Comparison of ENCODE assay signal across 16 cellular contexts in the genomic region with DNA sequence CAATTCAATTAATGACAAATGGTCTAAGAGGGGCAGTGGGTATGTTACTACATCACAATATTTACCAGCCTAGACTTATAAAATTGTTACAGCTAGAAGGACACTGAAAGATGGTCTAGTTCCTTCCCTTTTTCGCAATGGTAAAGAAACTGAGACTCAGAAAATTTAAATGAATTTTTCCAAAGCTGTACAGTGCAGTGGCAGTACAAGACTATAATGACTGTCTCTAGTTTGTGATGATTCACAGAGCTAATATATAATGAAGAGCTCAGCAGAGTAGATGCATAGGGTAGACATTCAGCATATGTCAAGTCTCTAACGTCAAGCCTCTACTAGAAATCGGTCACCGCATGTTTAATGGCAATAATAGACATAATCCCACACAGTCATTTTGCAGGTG. TPM values are rescaled to one million over a fixed set of nuclear protein-coding genes. Genes with fewer than 3 reads are reported as not detected.
A peak's percentile ranks its signal among the peaks of the same experiment; 100 is the strongest.
DNase-seq lines count a peak whose midpoint lies in the region; TF ChIP-seq lines count a peak whose summit lies in the region.
"Had no signal": no experiment of that assay in that cellular context is flagged by ENCODE, and none has a peak within 500 bp of the region (broad histone marks: within the 10 kb centered on the region; RNA-seq: fewer than 3 reads in every experiment).

No MANE protein-coding gene starts in this region.

- H3K4ac ChIP-seq in mesenchymal stem cell (ENCODE audit: low read depth in 1 of 2, low read length in 2 of 2) = no peak overlapping the region

- no peak overlapping the region for H3K9ac ChIP-seq in HUES64 (ENCODE audit: low read depth, low read length)
- H3K9ac ChIP-seq in mesenchymal stem cell (ENCODE audit: low read length) = peak overlapping the region; percentile 97

- H3K4me3 ChIP-seq in HUES64 (ENCODE audit: low read length) = peak overlapping the region; percentile 96; the same call in 1 of the 2 replicates
- H3K4me3 ChIP-seq in coronary artery = peak overlapping the region; percentile 85
- peak overlapping the region in 1 of 2 experiments; percentile 95 for H3K4me3 ChIP-seq in mesenchymal stem cell (ENCODE audit: insufficient read depth in 1 of 2, low read depth in 1 of 2, low read length in 2 of 2)
- peak overlapping the region in 2 of 3 donors; percentile 93 to 96 for H3K4me3 ChIP-seq in thyroid gland (replicated peaks in 1 of 3)
- H3K4me3 ChIP-seq in MG63 = no peak overlapping the region
- H3K4me3 ChIP-seq in testis = peak overlapping the region in 1 of 2 donors; percentile 76

- CTCF ChIA-PET in activated naive CD4-positive, alpha-beta T cell treated with anti-CD3 and anti-CD28 coated beads, Interleukin-2, amount 10 ng/mL, durations not matched to agents 7 days and 5 days (lab: Charles Lee) = interaction anchor here (1.4 kb wide), 1 partner anchor 10 kb away, joined by 4 read pairs; no protein-coding TSS in a partner anchor

- no peak overlapping the region for H3K27ac Mint-ChIP-seq in activated naive CD4-positive, alpha-beta T cell treated with anti-CD3 and anti-CD28 coated beads, Interleukin-2, amount 10 ng/mL, durations not matched to agents 7 days and 5 days
- H3K27ac Mint-ChIP-seq: activated naive CD4-positive, alpha-beta T cell treated with anti-CD3 and anti-CD28 coated beads, Interleukin-2, amount 50 U/mL, for 72 hours had no signal

- H3K27me3 ChIP-seq in HUES64 (ENCODE audit: insufficient read depth, low read length) = no peaks in the 10 kb centered on the region
- no peaks in the 10 kb centered on the region for H3K27me3 ChIP-seq in mesenchymal stem cell (ENCODE audit: control insufficient read depth in 1 of 2, insufficient read depth in 1 of 2, low read length in 2 of 2)
- no peaks in the 10 kb centered on the region for H3K27me3 ChIP-seq in thyroid gland
- no peaks in the 10 kb centered on the region for H3K27me3 ChIP-seq in MG63
- no peaks in the 10 kb centered on the region for H3K27me3 ChIP-seq in testis
- H3K27me3 ChIP-seq: upper lobe of left lung had no signal

- H3K4me3 Mint-ChIP-seq in activated naive CD4-positive, alpha-beta T cell treated with anti-CD3 and anti-CD28 coated beads, Interleukin-2, amount 10 ng/mL, durations not matched to agents 7 days and 5 days = no peak overlapping the region
- H3K4me3 Mint-ChIP-seq: central memory CD8-positive, alpha-beta T cell had no signal

- H3K4me1 ChIP-seq in HUES64 (ENCODE audit: insufficient read depth, low read length) (peaks cover 59% of the 10 kb centered on the region), mesenchymal stem cell (ENCODE audit: control insufficient read depth, insufficient read depth, low read depth, low read length) (peaks cover 5% of the 10 kb centered on the region), thyroid gland (peaks cover 34 to 47% of the 10 kb centered on the region in 2 donors), testis (peaks cover 8% of the 10 kb centered on the region)

- H2BK12ac ChIP-seq in mesenchymal stem cell (ENCODE audit: low read length in 2 of 2) = no peak overlapping the region

- H2AFZ ChIP-seq in mesenchymal stem cell (ENCODE audit: low read depth, low read length) = no peak overlapping the region

- no peak overlapping the region for H3K14ac ChIP-seq in mesenchymal stem cell (ENCODE audit: low read length in 2 of 2)

- H2BK120ac ChIP-seq in mesenchymal stem cell (ENCODE audit: low read depth, low read length) = no peak overlapping the region

- H4K8ac ChIP-seq in mesenchymal stem cell (ENCODE audit: low read length) = no peak overlapping the region

- intact Hi-C loops in thyroid gland (cut with DNase I) (loop anchor here (10.0 kb wide), 2 partner anchors 50 to 510 kb away; no protein-coding TSS in a partner anchor), testis (cut with DNase I; ENCODE audit: low total_unique reads) (no loop called here)

- no peaks in the 10 kb centered on the region for H3K9me3 ChIP-seq in HUES64 (ENCODE audit: insufficient read depth, low read depth, low read length)
- H3K9me3 ChIP-seq in mesenchymal stem cell (ENCODE audit: control insufficient read depth, low read length) = no peaks in the 10 kb centered on the region
- H3K9me3 ChIP-seq in thyroid gland = no peaks in the 10 kb centered on the region
- H3K9me3 ChIP-seq in MG63 = no peaks in the 10 kb centered on the region
- no peaks in the 10 kb centered on the region for H3K9me3 ChIP-seq in testis
- H3K9me3 ChIP-seq: upper lobe of left lung had no signal

- TF ChIP-seq POLR2A in thyroid gland (IDR thresholded peaks at IDR 0.05) (no peak), testis (IDR thresholded peaks at IDR 0.05) (no peak)

- H4K91ac ChIP-seq in mesenchymal stem cell (ENCODE audit: low read length) = no peak overlapping the region

- H3K18ac ChIP-seq in mesenchymal stem cell (ENCODE audit: low read depth in 1 of 2, low read length in 2 of 2) = no peak overlapping the region

- H3K27me3 Mint-ChIP-seq in activated naive CD4-positive, alpha-beta T cell treated with anti-CD3 and anti-CD28 coated beads, Interleukin-2, amount 10 ng/mL, durations not matched to agents 7 days and 5 days = peaks cover 31% of the 10 kb centered on the region

- H2AK5ac ChIP-seq in mesenchymal stem cell (ENCODE audit: low read length, severe bottlenecking) = no peak overlapping the region

- H3K9me3 Mint-ChIP-seq in activated naive CD4-positive, alpha-beta T cell treated with anti-CD3 and anti-CD28 coated beads, Interleukin-2, amount 10 ng/mL, durations not matched to agents 7 days and 5 days = no peaks in the 10 kb centered on the region
- H3K9me3 Mint-ChIP-seq: activated naive CD4-positive, alpha-beta T cell treated with anti-CD3 and anti-CD28 coated beads, Interleukin-2, amount 50 U/mL, for 72 hours; central memory CD8-positive, alpha-beta T cell; IgD-negative memory B cell had no signal

- no peak overlapping the region for H2BK5ac ChIP-seq in mesenchymal stem cell (ENCODE audit: low read depth, low read length, poor library complexity, severe bottlenecking)

- peaks cover 11% of the 10 kb centered on the region for H3K4me1 Mint-ChIP-seq in activated naive CD4-positive, alpha-beta T cell treated with anti-CD3 and anti-CD28 coated beads, Interleukin-2, amount 10 ng/mL, durations not matched to agents 7 days and 5 days
- H3K4me1 Mint-ChIP-seq: central memory CD8-positive, alpha-beta T cell had no signal

- H3K23ac ChIP-seq in mesenchymal stem cell (ENCODE audit: low read length in 2 of 2) = no peak overlapping the region

- no peak for DNase-seq in coronary artery (ENCODE audit: low spot score)
- no peak for DNase-seq in mesenchymal stem cell
- DNase-seq in thyroid gland = no peak
- no peak for DNase-seq in activated naive CD4-positive, alpha-beta T cell treated with anti-CD3 and anti-CD28 coated beads, Interleukin-2, amount 10 ng/mL, durations not matched to agents 7 days and 5 days
- no peak for DNase-seq in MG63
- no peak for DNase-seq in testis
- DNase-seq: activated CD4-positive, CD25-positive, alpha-beta regulatory T cell; GDM1; NCI-H1417 treated with DMSO at 0.1 percent for 48 hours; occipital lobe; SW 1271; upper lobe of left lung had no signal

- H3K36me3 ChIP-seq in HUES64 (ENCODE audit: insufficient read depth, low read length) (no peaks in the 10 kb centered on the region), mesenchymal stem cell (ENCODE audit: control insufficient read depth in 1 of 2, insufficient read depth in 2 of 2, low read depth in 1 of 2, low read length in 2 of 2) (peaks cover 0 to 79% of the 10 kb centered on the region in 2 experiments), thyroid gland (no peaks in the 10 kb centered on the region), MG63 (peaks cover 5% of the 10 kb centered on the region), testis (ENCODE audit: low read depth, missing control alignments) (no peaks in the 10 kb centered on the region)
- H3K36me3 ChIP-seq: upper lobe of left lung had no signal

- 93% methylated on average over 4 of the region's 4 CpGs for WGBS in HUES64
- 97% methylated on average over 4 of the region's 4 CpGs for WGBS in mesenchymal stem cell
- 26 to 29% methylated on average over 4 of the region's 4 CpGs for WGBS in thyroid gland, 2 donors
- 72 to 74% methylated on average over 4 of the region's 4 CpGs for WGBS in testis, 2 donors

- H3K27ac ChIP-seq in HUES64 (ENCODE audit: low read depth, low read length) (no peak overlapping the region), coronary artery (no peak overlapping the region), mesenchymal stem cell (ENCODE audit: low read length, poor library complexity, severe bottlenecking) (no peak overlapping the region), thyroid gland (peak overlapping the region; percentile 97 to 98 (median 97)), testis (peak overlapping the region in 1 of 2 donors; percentile 53)

- TF ChIP-seq CTCF in coronary artery (IDR thresholded peaks at IDR 0.05) = no peak
- TF ChIP-seq CTCF in thyroid gland (IDR thresholded peaks at IDR 0.05) = no peak
- no peak for TF ChIP-seq CTCF in testis (IDR thresholded peaks at IDR 0.05)

- no peaks in the 10 kb centered on the region for H3K36me3 Mint-ChIP-seq in activated naive CD4-positive, alpha-beta T cell treated with anti-CD3 and anti-CD28 coated beads, Interleukin-2, amount 10 ng/mL, durations not matched to agents 7 days and 5 days
- H3K36me3 Mint-ChIP-seq: IgD-negative memory B cell had no signal

- no peak overlapping the region for H2BK15ac ChIP-seq in mesenchymal stem cell (ENCODE audit: low read depth, poor library complexity, severe bottlenecking)

- no peak overlapping the region for H3K4me2 ChIP-seq in mesenchymal stem cell (ENCODE audit: low read length, poor library complexity, severe bottlenecking)

- peaks cover 3% of the 10 kb centered on the region for H3K79me1 ChIP-seq in mesenchymal stem cell (replicated peaks; ENCODE audit: low read length, poor library complexity, severe bottlenecking)

RNA-seq across cellular contexts. Expression of gene PLPP3, which starts 4.6 kb away (rescaled TPM):
- polyA plus RNA-seq in HUES64 (2013, experiment 1 of 2) = 21.5 TPM
- 23.1 TPM for polyA plus RNA-seq in HUES64 (2013, experiment 2 of 2)
- polyA plus RNA-seq in mesenchymal stem cell (2013, experiment 1 of 2) = 72.2 TPM
- 74.4 TPM for polyA plus RNA-seq in mesenchymal stem cell (2013, experiment 2 of 2)
- total RNA-seq in thyroid gland = 100 to 1,000 TPM; 257 to 764 (median 675) TPM
- 24.3 and 25.7 TPM in 2 replicates for total RNA-seq in MG63 (2014; rRNA removed; shearing (Covaris generic); ENCODE audit: low replicate concordance)
- total RNA-seq in testis = 100 to 1,000 TPM in 1 of 2 donors, 10 to 100 TPM in 1; 41.5 to 103 TPM
- polyA plus RNA-seq in testis (ENCODE audit: insufficient read depth, low read depth, low replicate concordance) = 82.0 TPM
- total RNA-seq: activated naive CD4-positive, alpha-beta T cell treated with anti-CD3 and anti-CD28 coated beads, Interleukin-2, amount 50 U/mL, for 72 hours had no signal

Comparison
In these comparisons a context has a peak if more than half of its experiments do, and no peak if none do; other contexts are left out.
1. H3K27ac ChIP-seq: peak in thyroid gland (3 of 3); none in HUES64 (single experiment), coronary artery (0 of 2) and mesenchymal stem cell (single experiment).